12 cellular contexts compared by ENCODE assay signal in genomic region chr16:54935411-54936085, GRCh38. TPM values are rescaled to one million over a fixed set of nuclear protein-coding genes. Genes with fewer than 3 reads are reported as not detected.
DNase-seq lines count a peak whose midpoint lies in the region; TF ChIP-seq lines count a peak whose summit lies in the region.
"Had no signal": no experiment of that assay in that cellular context is flagged by ENCODE, and none has a peak within 500 bp of the region (broad histone marks: within the 10 kb centered on the region; RNA-seq: fewer than 3 reads in every experiment).

No MANE protein-coding gene starts in this region.

- no peak for TF ChIP-seq CTCF in HFF-Myc (IDR thresholded peaks at IDR 0.05; ENCODE audit: low read depth, low read length, missing control alignments)

- peaks cover 86% of the 10 kb centered on the region for H3K27me3 ChIP-seq in iPS-15b (ENCODE audit: control insufficient read depth, insufficient read depth, low read length)
- peaks cover 8% of the 10 kb centered on the region for H3K27me3 ChIP-seq in skeletal muscle satellite cell (ENCODE audit: control insufficient read depth, insufficient read depth, low read length)

- no peaks in the 10 kb centered on the region for H3K36me3 ChIP-seq in iPS-15b (ENCODE audit: control insufficient read depth, insufficient read depth, low read length)
- H3K36me3 ChIP-seq in skeletal muscle satellite cell (ENCODE audit: insufficient read depth, low read length), result peaks cover 11% of the 10 kb centered on the region

- H3K4me1 ChIP-seq in iPS-15b (ENCODE audit: control insufficient read depth, insufficient read depth, low read length), result peaks cover 12% of the 10 kb centered on the region
- peaks cover 12% of the 10 kb centered on the region for H3K4me1 ChIP-seq in skeletal muscle satellite cell (ENCODE audit: control insufficient read depth, insufficient read depth, low read length)

- H3K9ac ChIP-seq in iPS-15b (ENCODE audit: low read depth, low read length) (no peak overlapping the region), skeletal muscle satellite cell (ENCODE audit: low read depth, low read length) (no peak overlapping the region)

- no peaks in the 10 kb centered on the region for H3K9me3 ChIP-seq in iPS-15b (ENCODE audit: control insufficient read depth, insufficient read depth, low read length)
- no peaks in the 10 kb centered on the region for H3K9me3 ChIP-seq in skeletal muscle satellite cell (replicated peaks; ENCODE audit: low read length)

- peak overlapping the region; percentile 82 for H3K4me3 ChIP-seq in HFF-Myc (replicated peaks; ENCODE audit: low read depth, low read length)
- peak overlapping the region; percentile 11 for H3K4me3 ChIP-seq in iPS-15b (ENCODE audit: low read depth, low read length)
- peak overlapping the region; percentile 69 for H3K4me3 ChIP-seq in skeletal muscle satellite cell (ENCODE audit: low read length)

- H3K4me2 ChIP-seq in skeletal muscle satellite cell (ENCODE audit: low read length), result peak overlapping the region; percentile 86

- DNase-seq in HFF-Myc (ENCODE audit: extremely low read depth, low read depth) (no peak), astrocyte of the hippocampus (ENCODE audit: low read depth, low spot score) (peak; percentile 31), foreskin melanocyte (no peak), RKO (ENCODE audit: low spot score) (no peak), superior temporal gyrus (ENCODE audit: extremely low spot score) (no peak)
- DNase-seq: aorta; NCI-H1417 treated with DMSO at 0.1 percent for 48 hours; NCI-H526 treated with DMSO at 0.1 percent for 48 hours; SHP77 treated with DMSO at 0.1 percent for 48 hours; stimulated activated CD4-positive, alpha-beta T cell treated with anti-CD3 and anti-CD28 coated beads, Interleukin-2, amount 100 ng/mL, for 48 hours had no signal

RNA-seq across cellular contexts. Expression of gene IRX5, which starts 4.9 kb away (rescaled TPM):
- total RNA-seq in skeletal muscle satellite cell (2012; rRNA removed), result 0.87 and 1.8 TPM in 2 replicates

Comparison
In these comparisons a context has a peak if more than half of its experiments do, and no peak if none do; other contexts are left out.
1. H3K4me3 ChIP-seq: peak in every context shown above with its lines; median percentile 82 in HFF-Myc; 69 in skeletal muscle satellite cell; 11 in iPS-15b.